27 cellular contexts compared by ENCODE assay signal in the genomic region with DNA sequence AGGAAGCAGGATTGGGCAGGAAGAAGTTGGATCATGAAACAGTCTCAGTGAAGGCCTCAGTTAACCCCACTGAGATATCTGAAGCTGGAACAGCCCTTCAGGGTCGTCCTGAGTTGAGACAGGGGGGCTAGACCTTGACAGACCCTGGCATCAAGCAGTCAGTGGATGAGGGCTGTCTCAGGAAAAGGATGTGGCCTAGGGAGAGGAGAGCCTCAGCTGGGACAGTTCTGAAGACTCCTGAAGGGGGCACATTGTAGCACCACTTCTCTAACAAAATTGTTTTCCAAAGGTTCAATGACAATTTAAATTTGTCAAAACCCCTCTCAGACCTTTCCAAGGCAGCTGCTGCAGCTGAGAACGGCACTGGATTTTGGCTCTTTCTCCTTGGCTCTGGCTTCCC.
"Had no signal": no experiment of that assay in that cellular context is flagged by ENCODE, and none has a peak within 500 bp of the region (broad histone marks: within the 10 kb centered on the region; RNA-seq: fewer than 3 reads in every experiment).

No MANE protein-coding gene starts in this region.

- H3K36me3 ChIP-seq: esophagus muscularis mucosa, gastroesophageal sphincter, heart right ventricle, prostate gland, right atrium auricular region, stomach, thyroid gland, vagina had no signal

- H3K4me1 ChIP-seq: esophagus muscularis mucosa, foreskin keratinocyte, gastroesophageal sphincter, heart right ventricle, prostate gland, right atrium auricular region, stomach, thyroid gland, vagina had no signal

- H3K27ac Mint-ChIP-seq: memory B cell; natural killer cell treated with Interleukin-12 subunit alpha and Interleukin-12 subunit beta and Interleukin-15 and Interleukin-18, amount 100 ng/mL, for 72 hours had no signal

- H3K9me3 ChIP-seq: prostate gland, thyroid gland, vagina had no signal

- H3K4me3 ChIP-seq: dorsolateral prefrontal cortex, esophagus muscularis mucosa, gastroesophageal sphincter, heart right ventricle, lung, prostate gland, right atrium auricular region, smooth muscle cell, stomach, thyroid gland, vagina had no signal

- H3K27me3 ChIP-seq: dorsolateral prefrontal cortex, esophagus muscularis mucosa, foreskin keratinocyte, gastroesophageal sphincter, heart right ventricle, right atrium auricular region, stomach, thyroid gland, vagina had no signal

- H3K27ac ChIP-seq: esophagus muscularis mucosa, foreskin keratinocyte, gastroesophageal sphincter, heart right ventricle, right atrium auricular region, stomach, thyroid gland, vagina had no signal

- H3K9me3 Mint-ChIP-seq: natural killer cell treated with Interleukin-12 subunit alpha and Interleukin-12 subunit beta and Interleukin-15 and Interleukin-18, amount 100 ng/mL, for 72 hours had no signal

- DNase-seq: dorsolateral prefrontal cortex; effector CD8-positive, alpha-beta T cell; foreskin keratinocyte; glutamatergic neuron; heart right ventricle; hypothalamus; nucleus accumbens; stimulated activated CD4-positive, alpha-beta T cell treated with anti-CD3 and anti-CD28 coated beads, Interleukin-12 subunit alpha, Interleukin-12 subunit beta, amount 100 ng/mL, for 4 hours; stimulated activated CD4-positive, alpha-beta T cell treated with anti-CD3 and anti-CD28 coated beads, Interleukin-1b, Interleukin-23, amount 100 ng/mL, for 48 hours; stimulated activated CD4-positive, alpha-beta T cell treated with anti-CD3 and anti-CD28 coated beads, Interleukin-4, amount 100 ng/mL, for 1 hour; stimulated activated CD8-positive, alpha-beta memory T cell treated with anti-CD3 and anti-CD28 coated beads, Interleukin-4, amount 100 ng/mL, for 48 hours; stimulated activated naive CD4-positive, alpha-beta T cell; stomach; thyroid gland; trophoblast cell had no signal

- H3K4me1 Mint-ChIP-seq: neural crest cell had no signal

- H3K36me3 Mint-ChIP-seq: natural killer cell treated with Interleukin-12 subunit alpha and Interleukin-12 subunit beta and Interleukin-15 and Interleukin-18, amount 100 ng/mL, for 72 hours had no signal

- ATAC-seq: foreskin keratinocyte; gastroesophageal sphincter; heart right ventricle; left lobe of liver; natural killer cell treated with Interleukin-12 subunit alpha and Interleukin-12 subunit beta and Interleukin-15 and Interleukin-18, amount 100 ng/mL, for 72 hours; sciatic nerve had no signal

- H3K4me3 Mint-ChIP-seq: memory B cell; natural killer cell treated with Interleukin-12 subunit alpha and Interleukin-12 subunit beta and Interleukin-15 and Interleukin-18, amount 100 ng/mL, for 72 hours; neural crest cell had no signal
